22 cellular contexts compared by ENCODE assay signal in the genomic region with DNA sequence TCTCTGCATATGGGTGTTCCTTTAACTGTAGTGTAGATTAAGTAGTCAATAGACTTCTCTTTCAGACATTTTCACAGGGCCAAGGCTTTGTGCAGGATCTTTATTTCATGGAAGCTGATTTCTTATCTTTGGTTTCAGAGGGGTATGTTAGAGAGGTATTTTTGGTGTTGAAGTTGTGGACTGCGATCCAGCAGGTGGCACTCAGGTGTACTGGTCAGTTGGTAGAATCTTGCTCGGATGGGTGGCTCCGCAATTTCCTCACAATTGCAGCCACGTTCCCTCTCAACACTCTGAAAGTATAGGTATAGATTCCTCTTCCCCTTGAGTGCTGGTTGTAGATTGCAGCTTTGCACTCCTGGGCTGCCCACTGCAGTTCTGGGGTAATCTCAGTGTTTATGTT. TPM values are rescaled to one million over a fixed set of nuclear protein-coding genes. Genes with fewer than 3 reads are reported as not detected.
DNase-seq lines count a peak whose midpoint lies in the region; ATAC-seq and TF ChIP-seq lines count a peak whose summit lies in the region.
"Had no signal": no experiment of that assay in that cellular context is flagged by ENCODE, and none has a peak within 500 bp of the region (broad histone marks: within the 10 kb centered on the region; RNA-seq: fewer than 3 reads in every experiment).

No MANE protein-coding gene starts in this region.

- no peak overlapping the region for H3K9ac ChIP-seq in liver (ENCODE audit: low read depth in 1 of 2, low read length in 2 of 2)

- H3K4me1 ChIP-seq in liver (ENCODE audit: control insufficient read depth in 4 of 4, insufficient read depth in 4 of 4, low read length in 3 of 4) = peaks cover 0 to under 1% (median 0%) of the 10 kb centered on the region in 4 donors
- H3K4me1 ChIP-seq: BE2C had no signal

- H3K4me1 Mint-ChIP-seq in effector memory CD8-positive, alpha-beta T cell (ENCODE audit: low read depth in 2 of 2) = peaks cover 46 to 68% of the 10 kb centered on the region in 2 donors
- H3K4me1 Mint-ChIP-seq in stimulated activated memory B cell treated with anti-CD40 and anti-IgM and Interleukin-4, amounts not matched to agents 10 μg/mL and 1 μg/mL and 100 μg/mL, for 72 hours = peaks cover 65% of the 10 kb centered on the region

- H3K36me3 ChIP-seq in liver (ENCODE audit: control insufficient read depth in 4 of 4, insufficient read depth in 3 of 4, low read depth in 1 of 4, low read length in 3 of 4) = no peaks in the 10 kb centered on the region
- H3K36me3 ChIP-seq: BE2C had no signal

- peak; percentile 52 to 70 for TF ChIP-seq RAD21 in liver (IDR thresholded peaks at IDR 0.05)

- H3K27ac ChIP-seq in liver (ENCODE audit: low read depth in 1 of 2, low read length in 2 of 2) = no peak overlapping the region

- WGBS in liver = 98% methylated on average over 4 of the region's 4 CpGs

- peaks cover 54% of the 10 kb centered on the region for H3K36me3 Mint-ChIP-seq in effector memory CD8-positive, alpha-beta T cell (ENCODE audit: insufficient read depth)
- H3K36me3 Mint-ChIP-seq in stimulated activated memory B cell treated with anti-CD40 and anti-IgM and Interleukin-4, amounts not matched to agents 10 μg/mL and 1 μg/mL and 100 μg/mL, for 72 hours = peaks cover 59% of the 10 kb centered on the region

- peaks cover 0 to 13% of the 10 kb centered on the region in 2 donors for H3K9me3 Mint-ChIP-seq in effector memory CD8-positive, alpha-beta T cell
- peaks cover 22% of the 10 kb centered on the region for H3K9me3 Mint-ChIP-seq in stimulated activated memory B cell treated with anti-CD40 and anti-IgM and Interleukin-4, amounts not matched to agents 10 μg/mL and 1 μg/mL and 100 μg/mL, for 72 hours

- peak overlapping the region; percentile 28 to 73 for H3K27ac Mint-ChIP-seq in effector memory CD8-positive, alpha-beta T cell
- H3K27ac Mint-ChIP-seq in stimulated activated memory B cell treated with anti-CD40 and anti-IgM and Interleukin-4, amounts not matched to agents 10 μg/mL and 1 μg/mL and 100 μg/mL, for 72 hours = peak overlapping the region; percentile 57
- H3K27ac Mint-ChIP-seq: GM23338 had no signal

- no peaks in the 10 kb centered on the region for H3K27me3 Mint-ChIP-seq in effector memory CD8-positive, alpha-beta T cell
- no peaks in the 10 kb centered on the region for H3K27me3 Mint-ChIP-seq in stimulated activated memory B cell treated with anti-CD40 and anti-IgM and Interleukin-4, amounts not matched to agents 10 μg/mL and 1 μg/mL and 100 μg/mL, for 72 hours

- no peak overlapping the region for H3K4me3 ChIP-seq in LNCaP clone FGC (ENCODE audit: low read depth, low read length)
- H3K4me3 ChIP-seq in liver (ENCODE audit: low read depth in 1 of 3, low read length in 3 of 3) = no peak overlapping the region
- H3K4me3 ChIP-seq: GM12878, GM23338, K562 had no signal

- TF ChIP-seq CTCF in LNCaP clone FGC (IDR thresholded peaks at IDR 0.05; ENCODE audit: control insufficient read depth, extremely low read depth, insufficient read depth) (0 out of 2 replicates have a peak, but pooled peaks have one; percentile 19), liver (IDR thresholded peaks at IDR 0.05; ENCODE audit: low read depth, low read length, missing input control) (no peak)

- DNase-seq in LNCaP clone FGC (ENCODE audit: low read depth) = no peak
- DNase-seq in effector memory CD8-positive, alpha-beta T cell = no peak
- no peak for DNase-seq in NCI-H69 (lab: John Stamatoyannopoulos, UW)
- no peak for DNase-seq in NCI-H446 (lab: John Stamatoyannopoulos, UW)
- no peak for DNase-seq in stimulated activated CD4-positive, alpha-beta T cell treated with anti-CD3 and anti-CD28 coated beads, Interleukin-1b, Interleukin-23, amount 100 ng/mL, for 48 hours
- DNase-seq: BE2C, COR-L47, DMS 273 treated with DMSO at 0.1 percent for 48 hours, DND-41, HCEC 1CT, NCI-H1092, NCI-H1436 treated with DMSO at 0.1 percent for 48 hours, NCI-H1930, NCI-H2227 treated with DMSO at 0.1 percent for 48 hours, NCI-H510A treated with DMSO at 0.1 percent for 48 hours, NCI-H82, Right ventricle myocardium superior had no signal

- H3K4me3 Mint-ChIP-seq in effector memory CD8-positive, alpha-beta T cell = no peak overlapping the region
- H3K4me3 Mint-ChIP-seq in stimulated activated memory B cell treated with anti-CD40 and anti-IgM and Interleukin-4, amounts not matched to agents 10 μg/mL and 1 μg/mL and 100 μg/mL, for 72 hours = no peak overlapping the region
- H3K4me3 Mint-ChIP-seq: GM23338 had no signal

- ATAC-seq in effector memory CD8-positive, alpha-beta T cell (replicated peaks) = no peak
- ATAC-seq in stimulated activated memory B cell treated with anti-CD40 and anti-IgM and Interleukin-4, amounts not matched to agents 10 μg/mL and 1 μg/mL and 100 μg/mL, for 72 hours = no peak
- ATAC-seq: GM12878, GM23338, K562 had no signal

- H3K27me3 ChIP-seq in liver (ENCODE audit: control insufficient read depth in 4 of 4, insufficient read depth in 4 of 4, low read length in 3 of 4) = no peaks in the 10 kb centered on the region
- H3K27me3 ChIP-seq: BE2C had no signal

- no peaks in the 10 kb centered on the region for H3K9me3 ChIP-seq in liver (ENCODE audit: control insufficient read depth in 4 of 4, low read length in 3 of 4)
- H3K9me3 ChIP-seq: BE2C had no signal

TF ChIP-seq in liver, 16 proteins besides CTCF, POLR2A, EP300 and RAD21:
- TF ChIP-seq RXRA (IDR thresholded peaks at IDR 0.05) (no peak), FOXA1 (IDR thresholded peaks at IDR 0.05) (no peak), HNF4A (conservative IDR thresholded peaks at IDR 0.05) (no peak), SP1 (IDR thresholded peaks at IDR 0.05) (no peak), YY1 (IDR thresholded peaks at IDR 0.05) (no peak), TAF1 (conservative IDR thresholded peaks at IDR 0.05) (no peak), EGR1 (IDR thresholded peaks at IDR 0.05; ENCODE audit: low read depth in 2 of 2) (no peak), HNF4G (IDR thresholded peaks at IDR 0.05) (no peak), NR2F2 (IDR thresholded peaks at IDR 0.05) (no peak), GABPA (IDR thresholded peaks at IDR 0.05 in 1 of 2, conservative IDR thresholded peaks at IDR 0.05 in 1 of 2) (no peak), FOXA2 (IDR thresholded peaks at IDR 0.05) (no peak), JUND (IDR thresholded peaks at IDR 0.05) (no peak)
- TF ChIP-seq, protein P1, sequence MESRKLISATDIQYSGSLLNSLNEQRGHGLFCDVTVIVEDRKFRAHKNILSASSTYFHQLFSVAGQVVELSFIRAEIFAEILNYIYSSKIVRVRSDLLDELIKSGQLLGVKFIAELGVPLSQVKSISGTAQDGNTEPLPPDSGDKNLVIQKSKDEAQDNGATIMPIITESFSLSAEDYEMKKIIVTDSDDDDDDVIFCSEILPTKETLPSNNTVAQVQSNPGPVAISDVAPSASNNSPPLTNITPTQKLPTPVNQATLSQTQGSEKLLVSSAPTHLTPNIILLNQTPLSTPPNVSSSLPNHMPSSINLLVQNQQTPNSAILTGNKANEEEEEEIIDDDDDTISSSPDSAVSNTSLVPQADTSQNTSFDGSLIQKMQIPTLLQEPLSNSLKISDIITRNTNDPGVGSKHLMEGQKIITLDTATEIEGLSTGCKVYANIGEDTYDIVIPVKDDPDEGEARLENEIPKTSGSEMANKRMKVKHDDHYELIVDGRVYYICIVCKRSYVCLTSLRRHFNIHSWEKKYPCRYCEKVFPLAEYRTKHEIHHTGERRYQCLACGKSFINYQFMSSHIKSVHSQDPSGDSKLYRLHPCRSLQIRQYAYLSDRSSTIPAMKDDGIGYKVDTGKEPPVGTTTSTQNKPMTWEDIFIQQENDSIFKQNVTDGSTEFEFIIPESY (IDR thresholded peaks at IDR 0.05) = no peak
- TF ChIP-seq, protein P2, sequence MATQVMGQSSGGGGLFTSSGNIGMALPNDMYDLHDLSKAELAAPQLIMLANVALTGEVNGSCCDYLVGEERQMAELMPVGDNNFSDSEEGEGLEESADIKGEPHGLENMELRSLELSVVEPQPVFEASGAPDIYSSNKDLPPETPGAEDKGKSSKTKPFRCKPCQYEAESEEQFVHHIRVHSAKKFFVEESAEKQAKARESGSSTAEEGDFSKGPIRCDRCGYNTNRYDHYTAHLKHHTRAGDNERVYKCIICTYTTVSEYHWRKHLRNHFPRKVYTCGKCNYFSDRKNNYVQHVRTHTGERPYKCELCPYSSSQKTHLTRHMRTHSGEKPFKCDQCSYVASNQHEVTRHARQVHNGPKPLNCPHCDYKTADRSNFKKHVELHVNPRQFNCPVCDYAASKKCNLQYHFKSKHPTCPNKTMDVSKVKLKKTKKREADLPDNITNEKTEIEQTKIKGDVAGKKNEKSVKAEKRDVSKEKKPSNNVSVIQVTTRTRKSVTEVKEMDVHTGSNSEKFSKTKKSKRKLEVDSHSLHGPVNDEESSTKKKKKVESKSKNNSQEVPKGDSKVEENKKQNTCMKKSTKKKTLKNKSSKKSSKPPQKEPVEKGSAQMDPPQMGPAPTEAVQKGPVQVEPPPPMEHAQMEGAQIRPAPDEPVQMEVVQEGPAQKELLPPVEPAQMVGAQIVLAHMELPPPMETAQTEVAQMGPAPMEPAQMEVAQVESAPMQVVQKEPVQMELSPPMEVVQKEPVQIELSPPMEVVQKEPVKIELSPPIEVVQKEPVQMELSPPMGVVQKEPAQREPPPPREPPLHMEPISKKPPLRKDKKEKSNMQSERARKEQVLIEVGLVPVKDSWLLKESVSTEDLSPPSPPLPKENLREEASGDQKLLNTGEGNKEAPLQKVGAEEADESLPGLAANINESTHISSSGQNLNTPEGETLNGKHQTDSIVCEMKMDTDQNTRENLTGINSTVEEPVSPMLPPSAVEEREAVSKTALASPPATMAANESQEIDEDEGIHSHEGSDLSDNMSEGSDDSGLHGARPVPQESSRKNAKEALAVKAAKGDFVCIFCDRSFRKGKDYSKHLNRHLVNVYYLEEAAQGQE (IDR thresholded peaks at IDR 0.05) = no peak
- TF ChIP-seq, protein P3, sequence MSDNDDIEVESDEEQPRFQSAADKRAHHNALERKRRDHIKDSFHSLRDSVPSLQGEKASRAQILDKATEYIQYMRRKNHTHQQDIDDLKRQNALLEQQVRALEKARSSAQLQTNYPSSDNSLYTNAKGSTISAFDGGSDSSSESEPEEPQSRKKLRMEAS (IDR thresholded peaks at IDR 0.05) = no peak
- TF ChIP-seq, protein P4, sequence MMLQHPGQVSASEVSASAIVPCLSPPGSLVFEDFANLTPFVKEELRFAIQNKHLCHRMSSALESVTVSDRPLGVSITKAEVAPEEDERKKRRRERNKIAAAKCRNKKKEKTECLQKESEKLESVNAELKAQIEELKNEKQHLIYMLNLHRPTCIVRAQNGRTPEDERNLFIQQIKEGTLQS (IDR thresholded peaks at IDR 0.05) = no peak

RNA-seq across cellular contexts. Expression of a gene that starts 44.3 kb away (rescaled TPM):
- 10 to 100 TPM; 29.3 to 32.5 TPM for total RNA-seq in liver
- polyA plus RNA-seq in liver = 10 to 100 TPM in 1 of 2 donors, 1 to 10 TPM in 1; 6.9 to 16.4 TPM
